Comparison of ENCODE assay signal across 14 cellular contexts in the genomic region with DNA sequence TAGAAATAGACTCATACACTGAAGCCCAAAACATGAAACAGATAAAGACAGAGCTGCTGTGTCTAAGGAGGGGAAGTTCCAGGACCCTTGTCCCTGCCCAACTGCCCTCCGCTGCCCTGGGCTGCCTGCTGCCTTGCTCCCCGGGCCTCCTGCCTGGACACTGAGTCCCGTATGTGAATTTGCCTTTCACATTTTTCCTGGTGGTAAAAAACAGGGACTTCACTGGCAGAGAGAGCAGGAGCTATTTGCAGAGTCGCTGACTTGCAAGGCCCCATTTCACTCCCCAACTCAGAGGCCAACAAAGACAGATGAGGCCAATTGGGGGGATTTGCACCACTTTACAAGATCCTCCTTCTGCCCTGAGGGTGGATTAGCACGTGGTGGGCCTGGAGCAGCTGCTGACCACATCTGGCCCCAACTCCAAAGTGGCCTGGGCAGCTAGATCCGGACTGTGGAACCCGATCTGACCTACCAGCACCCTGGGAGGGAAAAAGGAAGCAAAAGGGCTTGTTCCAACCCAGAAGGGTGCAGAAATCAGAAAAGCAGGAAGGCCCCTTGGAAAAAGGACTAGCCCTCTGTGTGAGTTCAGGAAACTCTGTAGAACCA.
DNase-seq lines count a peak whose midpoint lies in the region; ATAC-seq and TF ChIP-seq lines count a peak whose summit lies in the region.
"Had no signal": no experiment of that assay in that cellular context is flagged by ENCODE, and none has a peak within 500 bp of the region (broad histone marks: within the 10 kb centered on the region; RNA-seq: fewer than 3 reads in every experiment).

No MANE protein-coding gene starts in this region.

- H3K36me3 ChIP-seq in lower lobe of right lung, result no peaks in the 10 kb centered on the region
- no peaks in the 10 kb centered on the region for H3K36me3 ChIP-seq in PC-9 (ENCODE audit: low read depth)

- H4K20me1 ChIP-seq in PC-9 (ENCODE audit: insufficient read depth), result no peaks in the 10 kb centered on the region; the same call in 1 of the 2 replicates

- H3F3A ChIP-seq in PC-9 (ENCODE audit: insufficient read depth, low read depth), result peaks cover 10% of the 10 kb centered on the region; the same call in 1 of the 2 replicates

- H3K9me3 ChIP-seq in lower lobe of right lung, result no peaks in the 10 kb centered on the region
- H3K9me3 ChIP-seq in PC-9 (ENCODE audit: insufficient read depth, low read depth), result no peaks in the 10 kb centered on the region

- no peak overlapping the region for H2AFZ ChIP-seq in PC-9

- TF ChIP-seq CTCF in lower lobe of right lung (IDR thresholded peaks at IDR 0.05) (no peak), PC-9 (conservative IDR thresholded peaks at IDR 0.05) (no peak)

- H3K9me3 Mint-ChIP-seq in stimulated activated naive CD8-positive, alpha-beta T cell treated with anti-CD3 and anti-CD28 coated beads, Interleukin-15, Interleukin-2, amounts not matched to agents 100 ng/mL and 50 ng/mL, for 24 hours, result no peaks in the 10 kb centered on the region
- H3K9me3 Mint-ChIP-seq in stimulated activated naive CD8-positive, alpha-beta T cell treated with anti-CD3 and anti-CD28 coated beads, Interleukin-15, amount 100 ng/mL, for 72 hours, result no peaks in the 10 kb centered on the region
- no peaks in the 10 kb centered on the region for H3K9me3 Mint-ChIP-seq in activated T-helper 1 cell treated with anti-CD3 and anti-CD28 coated beads, Interleukin-12 subunit alpha, Interleukin-12 subunit beta, Interleukin-2, Interleukin-4 antibody, amounts not matched to agents 30 ng/mL and 10 ng/mL and 1 ng/mL, durations not matched to agents 14 hours and 24 hours and 36 hours

- POLR2A ChIA-PET in PC-9 (lab: Charles Lee; ENCODE audit: unreplicated experiment), result interaction anchor here (0.6 kb wide), 2 partner anchors 12 to 47 kb away, joined by 3 to 4 read pairs; no protein-coding TSS in a partner anchor

- H3K36me3 Mint-ChIP-seq in stimulated activated naive CD8-positive, alpha-beta T cell treated with anti-CD3 and anti-CD28 coated beads, Interleukin-15, Interleukin-2, amounts not matched to agents 100 ng/mL and 50 ng/mL, for 24 hours (ENCODE audit: low read depth), result no peaks in the 10 kb centered on the region
- H3K36me3 Mint-ChIP-seq in activated T-helper 1 cell treated with anti-CD3 and anti-CD28 coated beads, Interleukin-12 subunit alpha, Interleukin-12 subunit beta, Interleukin-2, Interleukin-4 antibody, amounts not matched to agents 30 ng/mL and 10 ng/mL and 1 ng/mL, durations not matched to agents 14 hours and 24 hours and 36 hours (ENCODE audit: low read depth), result peaks cover 12% of the 10 kb centered on the region

- H3K27me3 Mint-ChIP-seq in stimulated activated naive CD8-positive, alpha-beta T cell treated with anti-CD3 and anti-CD28 coated beads, Interleukin-15, Interleukin-2, amounts not matched to agents 100 ng/mL and 50 ng/mL, for 24 hours, result no peaks in the 10 kb centered on the region
- H3K27me3 Mint-ChIP-seq in stimulated activated naive CD8-positive, alpha-beta T cell treated with anti-CD3 and anti-CD28 coated beads, Interleukin-15, amount 100 ng/mL, for 72 hours, result no peaks in the 10 kb centered on the region
- H3K27me3 Mint-ChIP-seq in activated T-helper 1 cell treated with anti-CD3 and anti-CD28 coated beads, Interleukin-12 subunit alpha, Interleukin-12 subunit beta, Interleukin-2, Interleukin-4 antibody, amounts not matched to agents 30 ng/mL and 10 ng/mL and 1 ng/mL, durations not matched to agents 14 hours and 24 hours and 36 hours (ENCODE audit: insufficient read depth), result no peaks in the 10 kb centered on the region

- no peak overlapping the region for H3K4me2 ChIP-seq in PC-9

- no peak for ATAC-seq in stimulated activated naive CD8-positive, alpha-beta T cell treated with anti-CD3 and anti-CD28 coated beads, Interleukin-15, amount 100 ng/mL, for 72 hours
- ATAC-seq in lower lobe of right lung (no peak), GM21390 (IDR thresholded peaks at IDR 0.05; ENCODE audit: unreplicated experiment) (no peak)
- ATAC-seq: HCT116 had no signal

- no TSS peak for BruUV-seq in PC-9 (replicated peaks; lab: Mats Ljungman, UMichigan)

- peaks cover 78% of the 10 kb centered on the region for H3K4me1 Mint-ChIP-seq in stimulated activated naive CD8-positive, alpha-beta T cell treated with anti-CD3 and anti-CD28 coated beads, Interleukin-15, Interleukin-2, amounts not matched to agents 100 ng/mL and 50 ng/mL, for 24 hours (ENCODE audit: low read depth)
- H3K4me1 Mint-ChIP-seq in stimulated activated naive CD8-positive, alpha-beta T cell treated with anti-CD3 and anti-CD28 coated beads, Interleukin-15, amount 100 ng/mL, for 72 hours, result peaks cover 77% of the 10 kb centered on the region
- H3K4me1 Mint-ChIP-seq in activated T-helper 1 cell treated with anti-CD3 and anti-CD28 coated beads, Interleukin-12 subunit alpha, Interleukin-12 subunit beta, Interleukin-2, Interleukin-4 antibody, amounts not matched to agents 30 ng/mL and 10 ng/mL and 1 ng/mL, durations not matched to agents 14 hours and 24 hours and 36 hours (ENCODE audit: low read depth), result peaks cover 55% of the 10 kb centered on the region

- H3K9me2 ChIP-seq in PC-9 (ENCODE audit: insufficient read depth), result no peaks in the 10 kb centered on the region

- H3K79me2 ChIP-seq in PC-9 (ENCODE audit: low read depth), result no peaks in the 10 kb centered on the region

- CTCF ChIA-PET in PC-9 (lab: Charles Lee), result interaction anchor here (0.5 to 1.4 kb wide), 4 partner anchors 14 to 313 kb away, joined by 3 to 5 read pairs (median 4); no protein-coding TSS in a partner anchor

- H3K27me3 ChIP-seq in lower lobe of right lung (ENCODE audit: low read depth) (no peaks in the 10 kb centered on the region), PC-9 (ENCODE audit: insufficient read depth, low read depth) (no peaks in the 10 kb centered on the region)

- no peak overlapping the region for H3K4me3 ChIP-seq in lower lobe of right lung
- H3K4me3 ChIP-seq in PC-9, result no peak overlapping the region

- H3K27ac Mint-ChIP-seq in stimulated activated naive CD8-positive, alpha-beta T cell treated with anti-CD3 and anti-CD28 coated beads, Interleukin-15, Interleukin-2, amounts not matched to agents 100 ng/mL and 50 ng/mL, for 24 hours, result peak overlapping the region; percentile 49
- H3K27ac Mint-ChIP-seq in stimulated activated naive CD8-positive, alpha-beta T cell treated with anti-CD3 and anti-CD28 coated beads, Interleukin-15, amount 100 ng/mL, for 72 hours, result peak overlapping the region in 1 of 2 donors; percentile 15
- H3K27ac Mint-ChIP-seq in activated T-helper 1 cell treated with anti-CD3 and anti-CD28 coated beads, Interleukin-12 subunit alpha, Interleukin-12 subunit beta, Interleukin-2, Interleukin-4 antibody, amounts not matched to agents 30 ng/mL and 10 ng/mL and 1 ng/mL, durations not matched to agents 14 hours and 24 hours and 36 hours, result peak overlapping the region; percentile 61

- intact Hi-C loops in activated T-helper 1 cell treated with anti-CD3 and anti-CD28 coated beads, Interleukin-12 subunit alpha, Interleukin-12 subunit beta, Interleukin-2, Interleukin-4 antibody, amounts not matched to agents 30 ng/mL and 10 ng/mL and 1 ng/mL, durations not matched to agents 14 hours and 24 hours and 36 hours (cut with micrococcal nuclease), result no loop called here
- intact Hi-C loops in lower lobe of right lung (cut with DNase I) (loop anchor here (10.0 kb wide), 1 partner anchor 131 kb away; no protein-coding TSS in a partner anchor), PC-9 (cut with micrococcal nuclease; ENCODE audit: unreplicated experiment) (loop anchor here (5.0 kb wide), 2 partner anchors 254 to 366 kb away; no protein-coding TSS in a partner anchor)

- H3K4me1 ChIP-seq in lower lobe of right lung (peaks cover 26% of the 10 kb centered on the region), PC-9 (replicated peaks; ENCODE audit: insufficient read depth) (peaks cover 20% of the 10 kb centered on the region)

- no peak overlapping the region for H3K4me3 Mint-ChIP-seq in stimulated activated naive CD8-positive, alpha-beta T cell treated with anti-CD3 and anti-CD28 coated beads, Interleukin-15, Interleukin-2, amounts not matched to agents 100 ng/mL and 50 ng/mL, for 24 hours
- peak overlapping the region in 1 of 2 donors; percentile 28 for H3K4me3 Mint-ChIP-seq in stimulated activated naive CD8-positive, alpha-beta T cell treated with anti-CD3 and anti-CD28 coated beads, Interleukin-15, amount 100 ng/mL, for 72 hours
- no peak overlapping the region for H3K4me3 Mint-ChIP-seq in activated T-helper 1 cell treated with anti-CD3 and anti-CD28 coated beads, Interleukin-12 subunit alpha, Interleukin-12 subunit beta, Interleukin-2, Interleukin-4 antibody, amounts not matched to agents 30 ng/mL and 10 ng/mL and 1 ng/mL, durations not matched to agents 14 hours and 24 hours and 36 hours

- H3K27ac ChIP-seq in lower lobe of right lung (no peak overlapping the region), PC-9 (no peak overlapping the region)

- no peak for DNase-seq in stimulated activated naive CD8-positive, alpha-beta T cell treated with anti-CD3 and anti-CD28 coated beads, Interleukin-15, amount 100 ng/mL, for 72 hours
- no peak for DNase-seq in activated T-helper 1 cell treated with anti-CD3 and anti-CD28 coated beads, Interleukin-12 subunit alpha, Interleukin-12 subunit beta, Interleukin-2, Interleukin-4 antibody, amounts not matched to agents 30 ng/mL and 10 ng/mL and 1 ng/mL, durations not matched to agents 14 hours and 24 hours and 36 hours (ENCODE audit: low spot score)
- DNase-seq in lower lobe of right lung (peak; percentile 13), kidney glomerular epithelial cell (lab: John Stamatoyannopoulos, UW) (no peak), PC-9 (no peak), GF-D8 (lab: John Stamatoyannopoulos, UW) (no peak)
- DNase-seq: amygdala; effector CD8-positive, alpha-beta T cell; NCI-H1048; stimulated activated CD4-positive, alpha-beta T cell treated with anti-CD3 and anti-CD28 coated beads, Interleukin-4, amount 100 ng/mL, for 1 hour; T1000 had no signal
